ENCODE assay signal across 26 cellular contexts in the genomic region with DNA sequence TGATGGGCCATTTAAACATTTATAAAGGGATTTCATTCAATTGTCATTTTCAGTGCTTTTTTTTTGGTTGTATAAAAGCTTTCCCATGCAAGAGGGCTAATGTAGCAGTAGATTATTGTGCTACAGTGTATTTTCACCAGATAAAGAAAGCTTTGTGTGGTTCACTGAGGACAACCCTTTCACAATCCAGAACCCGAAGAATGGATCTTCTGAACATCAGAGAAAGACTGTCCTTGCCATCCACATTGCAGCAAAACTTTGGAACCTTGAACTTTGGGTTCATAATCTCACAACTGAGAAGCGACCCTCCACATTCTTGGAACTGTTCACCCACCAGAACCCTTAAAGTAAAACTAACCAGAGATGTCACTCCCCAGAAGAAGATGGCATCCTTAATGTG. TPM values are rescaled to one million over a fixed set of nuclear protein-coding genes. Genes with fewer than 3 reads are reported as not detected.
"Had no signal": no experiment of that assay in that cellular context is flagged by ENCODE, and none has a peak within 500 bp of the region (broad histone marks: within the 10 kb centered on the region; RNA-seq: fewer than 3 reads in every experiment).

No MANE protein-coding gene starts in this region.

- H3K4me3 ChIP-seq: MG63, SJCRH30, SK-N-MC had no signal

- H3K9me3 ChIP-seq: MG63, SJCRH30 had no signal

- ATAC-seq: Panc1, PC-3 had no signal

- DNase-seq: Karpas-422, KBM-7, MG63, NCI-H1092, NCI-H1105 treated with DMSO at 0.1 percent for 48 hours, NCI-H1417 treated with DMSO at 0.1 percent for 48 hours, NCI-H146, NCI-H1694 treated with DMSO at 0.1 percent for 48 hours, NCI-H2029, NCI-H2081 treated with DMSO at 0.1 percent for 48 hours, NCI-H2171, NCI-H226, NCI-H446, NCI-H510A, NCI-H524 treated with DMSO at 0.1 percent for 48 hours, NCI-H69, NCI-H774, PC-3, SHP77, SJCRH30, SW 1271 had no signal

- H3K4me1 ChIP-seq: SJCRH30 had no signal

- H3K27ac ChIP-seq: HL-60, RWPE1, SJCRH30, SK-N-MC had no signal

- FAIRE-seq: HTR-8/SVneo had no signal

- H3K27me3 ChIP-seq: MG63 had no signal

- H3K36me3 ChIP-seq: MG63, SJCRH30 had no signal

RNA-seq across cellular contexts. Expression of a gene that starts 9.3 kb away (rescaled TPM):
- total RNA-seq: SJCRH30 had no signal

RNA-seq across cellular contexts. Expression of a gene that starts 29.3 kb away (rescaled TPM):
- total RNA-seq: SJCRH30 had no signal
